18 cellular contexts compared by ENCODE assay signal in genomic region chr10:72270607-72271281, GRCh38. TPM values are rescaled to one million over a fixed set of nuclear protein-coding genes. Genes with fewer than 3 reads are reported as not detected.
A peak's percentile ranks its signal among the peaks of the same experiment; 100 is the strongest.
DNase-seq lines count a peak whose midpoint lies in the region; ATAC-seq and TF ChIP-seq lines count a peak whose summit lies in the region.
"Had no signal": no experiment of that assay in that cellular context is flagged by ENCODE, and none has a peak within 500 bp of the region (broad histone marks: within the 10 kb centered on the region; RNA-seq: fewer than 3 reads in every experiment).

No MANE protein-coding gene starts in this region.

- no peaks in the 10 kb centered on the region for H3K36me3 ChIP-seq in mesendoderm (ENCODE audit: control insufficient read depth, insufficient read depth, low read length)
- peaks cover 0 to 16% of the 10 kb centered on the region in 2 donors for H3K36me3 ChIP-seq in vagina

- no peak overlapping the region for H3K9ac ChIP-seq in mesendoderm (ENCODE audit: low read length)
- H3K9ac ChIP-seq: SK-N-SH had no signal

- H3K4me3 Mint-ChIP-seq in stimulated activated naive CD8-positive, alpha-beta T cell treated with anti-CD3 and anti-CD28 coated beads, Interleukin-15, Interleukin-2, amounts not matched to agents 100 ng/mL and 50 ng/mL, for 24 hours = peak overlapping the region; percentile 4
- H3K4me3 Mint-ChIP-seq in activated CD8-positive, alpha-beta T cell treated with anti-CD3 and anti-CD28 coated beads, Interleukin-2, amount 10 ng/mL, durations not matched to agents 7 days and 5 days = no peak overlapping the region
- H3K4me3 Mint-ChIP-seq: CD8-positive, alpha-beta T cell had no signal

- POLR2A ChIA-PET in activated CD8-positive, alpha-beta T cell treated with anti-CD3 and anti-CD28 coated beads, Interleukin-2, amount 10 ng/mL, durations not matched to agents 7 days and 5 days (lab: Charles Lee) = interaction anchor here (1.1 to 1.7 kb wide), 2 partner anchors 10 to 27 kb away, joined by 3 to 11 read pairs; no protein-coding TSS in a partner anchor

- no CpG with 5 or more reads among the region's 5 CpGs for WGBS in mesendoderm (ENCODE audit: extremely low coverage, insufficient coverage, low lambda C conversion rate)

- H3K4me1 Mint-ChIP-seq in stimulated activated naive CD8-positive, alpha-beta T cell treated with anti-CD3 and anti-CD28 coated beads, Interleukin-15, Interleukin-2, amounts not matched to agents 100 ng/mL and 50 ng/mL, for 24 hours (ENCODE audit: low read depth) = peaks cover 37% of the 10 kb centered on the region
- H3K4me1 Mint-ChIP-seq in activated CD8-positive, alpha-beta T cell treated with anti-CD3 and anti-CD28 coated beads, Interleukin-2, amount 10 ng/mL, durations not matched to agents 7 days and 5 days (ENCODE audit: low read depth) = peaks cover 41% of the 10 kb centered on the region

- TF ChIP-seq POLR2A in vagina (IDR thresholded peaks at IDR 0.05) (no peak), GM18505 (IDR thresholded peaks at IDR 0.05; ENCODE audit: borderline replicate concordance, extremely low read depth, insufficient read depth, insufficient read length) (no peak)

- intact Hi-C loops in vagina (cut with DNase I) = loop anchor here (5.0 to 10.0 kb wide), 2 partner anchors 46 to 62 kb away; no protein-coding TSS in a partner anchor

- H2AK5ac ChIP-seq in mesendoderm (ENCODE audit: low read length) = peak overlapping the region; percentile 66

- no peak overlapping the region for H3K4ac ChIP-seq in mesendoderm (ENCODE audit: low read depth, low read length)

- no peak overlapping the region for H3K23ac ChIP-seq in mesendoderm (ENCODE audit: low read length)

- H4K5ac ChIP-seq in mesendoderm (ENCODE audit: low read length) = no peak overlapping the region

- DNase-seq in stimulated activated naive CD8-positive, alpha-beta T cell treated with anti-CD3 and anti-CD28 coated beads, Interleukin-15, Interleukin-2, amounts not matched to agents 100 U/mL and 50 U/mL, for 24 hours = no peak
- DNase-seq in activated CD8-positive, alpha-beta T cell treated with anti-CD3 and anti-CD28 coated beads, Interleukin-2, amount 10 ng/mL, durations not matched to agents 7 days and 5 days = no peak
- DNase-seq in mesendoderm = no peak
- no peak for DNase-seq in vagina (ENCODE audit: extremely low spot score in 2 of 2)
- DNase-seq: activated CD4-positive, alpha-beta T cell treated with anti-CD3 and anti-CD28 coated beads for 1 hour; activated naive CD4-positive, alpha-beta T cell treated with Interleukin-2 at 50 U/mL for 16 hours; CD8-positive, alpha-beta T cell; dermis blood vessel endothelial cell; NCI-H1436; SK-N-SH; stimulated activated CD4-positive, alpha-beta T cell treated with anti-CD3 and anti-CD28 coated beads, Interleukin-4, amount 100 ng/mL, for 1 hour; stomach had no signal

- H3K4me3 ChIP-seq in mesendoderm (ENCODE audit: low read length) = no peak overlapping the region
- H3K4me3 ChIP-seq in vagina = no peak overlapping the region
- H3K4me3 ChIP-seq: HAP-1, left lung, stomach had no signal

- H3K36me3 Mint-ChIP-seq in stimulated activated naive CD8-positive, alpha-beta T cell treated with anti-CD3 and anti-CD28 coated beads, Interleukin-15, Interleukin-2, amounts not matched to agents 100 ng/mL and 50 ng/mL, for 24 hours (ENCODE audit: low read depth) = peaks cover 21% of the 10 kb centered on the region
- H3K36me3 Mint-ChIP-seq in activated CD8-positive, alpha-beta T cell treated with anti-CD3 and anti-CD28 coated beads, Interleukin-2, amount 10 ng/mL, durations not matched to agents 7 days and 5 days (ENCODE audit: low read depth) = peaks cover 20% of the 10 kb centered on the region

- no peaks in the 10 kb centered on the region for H3K9me3 Mint-ChIP-seq in stimulated activated naive CD8-positive, alpha-beta T cell treated with anti-CD3 and anti-CD28 coated beads, Interleukin-15, Interleukin-2, amounts not matched to agents 100 ng/mL and 50 ng/mL, for 24 hours
- no peaks in the 10 kb centered on the region for H3K9me3 Mint-ChIP-seq in activated CD8-positive, alpha-beta T cell treated with anti-CD3 and anti-CD28 coated beads, Interleukin-2, amount 10 ng/mL, durations not matched to agents 7 days and 5 days (ENCODE audit: insufficient read depth)
- H3K9me3 Mint-ChIP-seq: CD8-positive, alpha-beta T cell had no signal

- CTCF ChIA-PET in activated CD8-positive, alpha-beta T cell treated with anti-CD3 and anti-CD28 coated beads, Interleukin-2, amount 10 ng/mL, durations not matched to agents 7 days and 5 days (lab: Charles Lee) = interaction anchor here (1.7 to 2.0 kb wide), 2 partner anchors 9 to 56 kb away, joined by 5 to 7 read pairs; no protein-coding TSS in a partner anchor

- no peak overlapping the region for H2BK5ac ChIP-seq in mesendoderm (ENCODE audit: low read length)

- H2BK120ac ChIP-seq in mesendoderm (ENCODE audit: low read depth, low read length) = no peak overlapping the region

- H3K27ac ChIP-seq in mesendoderm (ENCODE audit: low read depth, low read length) (no peak overlapping the region), vagina (peak overlapping the region; percentile 29)

- no peak overlapping the region for H4K8ac ChIP-seq in mesendoderm (ENCODE audit: low read depth, low read length)

- peak overlapping the region; percentile 76 for H2BK15ac ChIP-seq in mesendoderm (replicated peaks; ENCODE audit: low read depth)

- no peaks in the 10 kb centered on the region for H3K9me3 ChIP-seq in vagina
- H3K9me3 ChIP-seq: HAP-1, left lung, SK-N-SH, stomach had no signal

- no peak overlapping the region for H3K4me2 ChIP-seq in mesendoderm (ENCODE audit: low read length)
- H3K4me2 ChIP-seq: SK-N-SH had no signal

- H3K79me2 ChIP-seq in mesendoderm (ENCODE audit: control insufficient read depth, insufficient read depth, low read length) = peaks cover 10% of the 10 kb centered on the region

- H3K27ac Mint-ChIP-seq in stimulated activated naive CD8-positive, alpha-beta T cell treated with anti-CD3 and anti-CD28 coated beads, Interleukin-15, Interleukin-2, amounts not matched to agents 100 ng/mL and 50 ng/mL, for 24 hours = peak overlapping the region; percentile 18
- H3K27ac Mint-ChIP-seq in activated CD8-positive, alpha-beta T cell treated with anti-CD3 and anti-CD28 coated beads, Interleukin-2, amount 10 ng/mL, durations not matched to agents 7 days and 5 days = peak overlapping the region; percentile 48
- H3K27ac Mint-ChIP-seq: CD8-positive, alpha-beta T cell had no signal

- H3K79me1 ChIP-seq in mesendoderm (ENCODE audit: low read length) = peaks cover 5% of the 10 kb centered on the region

- peak overlapping the region; percentile 51 for H3K18ac ChIP-seq in mesendoderm (ENCODE audit: low read length)

- no peaks in the 10 kb centered on the region for H3K27me3 Mint-ChIP-seq in stimulated activated naive CD8-positive, alpha-beta T cell treated with anti-CD3 and anti-CD28 coated beads, Interleukin-15, Interleukin-2, amounts not matched to agents 100 ng/mL and 50 ng/mL, for 24 hours
- no peaks in the 10 kb centered on the region for H3K27me3 Mint-ChIP-seq in activated CD8-positive, alpha-beta T cell treated with anti-CD3 and anti-CD28 coated beads, Interleukin-2, amount 10 ng/mL, durations not matched to agents 7 days and 5 days (ENCODE audit: low read depth)

- no peak for TF ChIP-seq CTCF in vagina (IDR thresholded peaks at IDR 0.05)

- peaks cover 4% of the 10 kb centered on the region for H3K4me1 ChIP-seq in mesendoderm (ENCODE audit: control insufficient read depth, low read depth, low read length)
- peaks cover 25% of the 10 kb centered on the region for H3K4me1 ChIP-seq in vagina

- H3K56ac ChIP-seq in mesendoderm (ENCODE audit: low read length) = no peak overlapping the region

- no peak for ATAC-seq in stimulated activated naive CD8-positive, alpha-beta T cell treated with anti-CD3 and anti-CD28 coated beads, Interleukin-15, Interleukin-2, amounts not matched to agents 100 U/mL and 50 U/mL, for 24 hours
- no peak for ATAC-seq in activated CD8-positive, alpha-beta T cell treated with anti-CD3 and anti-CD28 coated beads, Interleukin-2, amount 10 ng/mL, durations not matched to agents 7 days and 5 days
- no peak for ATAC-seq in GM21447 (IDR thresholded peaks at IDR 0.05; ENCODE audit: unreplicated experiment)
- no peak for ATAC-seq in HG03095 (IDR thresholded peaks at IDR 0.05; ENCODE audit: unreplicated experiment)
- ATAC-seq in GM18505 (IDR thresholded peaks at IDR 0.05; ENCODE audit: unreplicated experiment) = no peak
- ATAC-seq: CD8-positive, alpha-beta T cell; left lung had no signal

- H3K27me3 ChIP-seq in mesendoderm (ENCODE audit: insufficient read depth, low read length, poor library complexity) (no peaks in the 10 kb centered on the region), vagina (no peaks in the 10 kb centered on the region)
- H3K27me3 ChIP-seq: left lung, stomach had no signal

RNA-seq across cellular contexts. Expression of gene DDIT4, which starts 3.0 kb away (rescaled TPM):
- total RNA-seq in activated CD8-positive, alpha-beta T cell treated with anti-CD3 and anti-CD28 coated beads, Interleukin-2, amount 10 ng/mL, durations not matched to agents 7 days and 5 days = 100 to 1,000 TPM; 382 to 384 TPM
- polyA plus RNA-seq in mesendoderm (2013, experiment 1 of 2) = 13.6 TPM
- 13.8 TPM for polyA plus RNA-seq in mesendoderm (2013, experiment 2 of 2)
- 1,063 TPM for total RNA-seq in vagina

RNA-seq across cellular contexts. Expression of gene ASCC1, which starts 54.7 kb away (rescaled TPM):
- 10 to 100 TPM; 34.8 to 40.3 TPM for total RNA-seq in activated CD8-positive, alpha-beta T cell treated with anti-CD3 and anti-CD28 coated beads, Interleukin-2, amount 10 ng/mL, durations not matched to agents 7 days and 5 days
- polyA plus RNA-seq in mesendoderm (2013, experiment 1 of 2) = 31.3 TPM
- 32.2 TPM for polyA plus RNA-seq in mesendoderm (2013, experiment 2 of 2)
- total RNA-seq in vagina = 38.5 TPM

RNA-seq across cellular contexts. Expression of gene ANAPC16, which starts 54.9 kb away (rescaled TPM):
- 10 to 100 TPM; 72.9 TPM for total RNA-seq in activated CD8-positive, alpha-beta T cell treated with anti-CD3 and anti-CD28 coated beads, Interleukin-2, amount 10 ng/mL, durations not matched to agents 7 days and 5 days
- polyA plus RNA-seq in mesendoderm (2013, experiment 1 of 2) = 46.8 TPM
- polyA plus RNA-seq in mesendoderm (2013, experiment 2 of 2) = 43.6 TPM
- total RNA-seq in vagina = 76.6 TPM
